10 cellular contexts compared by ENCODE assay signal in genomic region chr20:137668-138131, GRCh38. TPM values are rescaled to one million over a fixed set of nuclear protein-coding genes. Genes with fewer than 3 reads are reported as not detected.
DNase-seq lines count a peak whose midpoint lies in the region; ATAC-seq and TF ChIP-seq lines count a peak whose summit lies in the region.
"Had no signal": no experiment of that assay in that cellular context is flagged by ENCODE, and none has a peak within 500 bp of the region (broad histone marks: within the 10 kb centered on the region; RNA-seq: fewer than 3 reads in every experiment).

No MANE protein-coding gene starts in this region.

- H3K4me1 ChIP-seq in Caco-2 (no peaks in the 10 kb centered on the region), HCT116 (ENCODE audit: control insufficient read depth in 1 of 2, insufficient read depth in 2 of 2, low read length in 2 of 2) (no peaks in the 10 kb centered on the region), PC-9 (replicated peaks; ENCODE audit: insufficient read depth) (no peaks in the 10 kb centered on the region), Peyer's patch (no peaks in the 10 kb centered on the region)

- H3K4me3 ChIP-seq in Caco-2 (ENCODE audit: low read depth, low read length) (no peak overlapping the region), HCT116 (replicated peaks in 1 of 2; ENCODE audit: low read depth in 1 of 2, low read length in 2 of 2) (no peak overlapping the region), PC-9 (peak overlapping the region; percentile 23; the same call in 1 of the 2 replicates), fibroblast of the aortic adventitia (ENCODE audit: low read depth, low read length) (no peak overlapping the region), Peyer's patch (no peak overlapping the region)

- TF ChIP-seq RAD21 in HCT116 (IDR thresholded peaks at IDR 0.05; ENCODE audit: low read depth): no peak

- H3K27ac ChIP-seq in HCT116 (ENCODE audit: low read depth, low read length) (no peak overlapping the region), PC-9 (no peak overlapping the region), Peyer's patch (no peak overlapping the region)

- H3F3A ChIP-seq in PC-9 (ENCODE audit: insufficient read depth, low read depth): no peaks in the 10 kb centered on the region

- no peak overlapping the region for H3K27ac Mint-ChIP-seq in Caco-2 (ENCODE audit: unreplicated experiment)

- no peaks in the 10 kb centered on the region for H3K36me3 Mint-ChIP-seq in Caco-2 (ENCODE audit: insufficient read depth, unreplicated experiment)

- H3K4me3 Mint-ChIP-seq in Caco-2 (ENCODE audit: unreplicated experiment): peak overlapping the region; percentile 68

- H3K9me3 Mint-ChIP-seq in Caco-2 (ENCODE audit: unreplicated experiment): peaks cover 20% of the 10 kb centered on the region

- H3K79me2 ChIP-seq in HCT116 (ENCODE audit: insufficient read depth, low read length) (no peaks in the 10 kb centered on the region), PC-9 (ENCODE audit: low read depth) (no peaks in the 10 kb centered on the region)

- no peak overlapping the region for H3K9ac ChIP-seq in HCT116 (ENCODE audit: low read length)

- no peaks in the 10 kb centered on the region for H4K20me1 ChIP-seq in HCT116 (ENCODE audit: insufficient read depth)
- H4K20me1 ChIP-seq in PC-9 (ENCODE audit: insufficient read depth): no peaks in the 10 kb centered on the region

- H3K27me3 ChIP-seq in Caco-2 (replicated peaks; ENCODE audit: control insufficient read depth, insufficient read depth, low read length) (no peaks in the 10 kb centered on the region; the same call in none of the 2 replicates), HCT116 (ENCODE audit: insufficient read depth, low read length) (peaks cover 23% of the 10 kb centered on the region), PC-9 (ENCODE audit: insufficient read depth, low read depth) (peaks cover 5% of the 10 kb centered on the region; the same call in 1 of the 2 replicates), Peyer's patch (no peaks in the 10 kb centered on the region)

- H3K4me2 ChIP-seq in HCT116 (ENCODE audit: low read length): no peak overlapping the region
- H3K4me2 ChIP-seq in PC-9: peak overlapping the region; percentile 57

- H3K36me3 ChIP-seq in Caco-2 (ENCODE audit: control insufficient read depth, insufficient read depth, low read length) (no peaks in the 10 kb centered on the region), HCT116 (ENCODE audit: control insufficient read depth in 1 of 2, insufficient read depth in 2 of 2, low read length in 2 of 2) (no peaks in the 10 kb centered on the region), PC-9 (ENCODE audit: low read depth) (no peaks in the 10 kb centered on the region), Peyer's patch (no peaks in the 10 kb centered on the region)

- peaks cover 9% of the 10 kb centered on the region for H3K27me3 Mint-ChIP-seq in Caco-2 (ENCODE audit: insufficient read depth, unreplicated experiment)

- TF ChIP-seq POLR2A in HCT116 (IDR thresholded peaks at IDR 0.05; ENCODE audit: borderline replicate concordance, extremely low read depth, insufficient read depth, insufficient read length) (no peak), Peyer's patch (IDR thresholded peaks at IDR 0.05) (no peak)

- ATAC-seq in HCT116: peak; percentile 78
- ATAC-seq in HG03342 (IDR thresholded peaks at IDR 0.05; ENCODE audit: unreplicated experiment): no peak

- intact Hi-C loops in Caco-2 (cut with micrococcal nuclease; ENCODE audit: unreplicated experiment): no loop called here
- intact Hi-C loops in HCT116 (cut with micrococcal nuclease): no loop called here
- intact Hi-C loops in PC-9 (cut with micrococcal nuclease; ENCODE audit: unreplicated experiment): no loop called here

- CTCF ChIA-PET in Caco-2 (lab: Charles Lee): interaction anchor here (0.7 to 0.8 kb wide), 2 partner anchors 39 to 193 kb away, joined by 3 read pairs; no protein-coding TSS in a partner anchor
- CTCF ChIA-PET in HCT116 (lab: Charles Lee): interaction anchor here (0.6 kb wide), 1 partner anchor 150 kb away, joined by 3 read pairs; no protein-coding TSS in a partner anchor
- CTCF ChIA-PET in PC-9 (lab: Charles Lee): interaction anchor here (0.6 kb wide), 1 partner anchor 71 kb away, joined by 5 read pairs; no protein-coding TSS in a partner anchor

- H3K9me3 ChIP-seq in Caco-2 (peaks cover 14% of the 10 kb centered on the region; the same call in 1 of the 2 replicates), HCT116 (ENCODE audit: control insufficient read depth in 1 of 2, insufficient read depth in 1 of 2, low read depth in 1 of 2, low read length in 2 of 2) (no peaks in the 10 kb centered on the region), PC-9 (ENCODE audit: insufficient read depth, low read depth) (peaks cover 3% of the 10 kb centered on the region; the same call in 1 of the 2 replicates), Peyer's patch (no peaks in the 10 kb centered on the region)

- TF ChIP-seq CTCF in Caco-2 (IDR thresholded peaks at IDR 0.05; ENCODE audit: insufficient read depth in 1 of 2, low read depth in 1 of 2, low read length in 1 of 2, severe bottlenecking in 1 of 2, unreplicated experiment in 1 of 2): peak; percentile 51 to 63
- peak; percentile 9 to 75 (median 61); a peak in 5 of 6 replicates for TF ChIP-seq CTCF in HCT116 (IDR thresholded peaks at IDR 0.05 in 2 of 3, conservative IDR thresholded peaks at IDR 0.05 in 1 of 3; ENCODE audit: borderline replicate concordance in 1 of 3, insufficient read depth in 1 of 3, low read depth in 2 of 3, low read length in 2 of 3)
- TF ChIP-seq CTCF in PC-9 (conservative IDR thresholded peaks at IDR 0.05): peak; percentile 73
- TF ChIP-seq CTCF in fibroblast of the aortic adventitia (IDR thresholded peaks at IDR 0.05; ENCODE audit: insufficient read depth, low read length): peak; percentile 1
- TF ChIP-seq CTCF in Peyer's patch (IDR thresholded peaks at IDR 0.05): no peak

- BruUV-seq in Caco-2 (replicated peaks; lab: Mats Ljungman, UMichigan) (no TSS peak), HCT116 (replicated peaks; lab: Mats Ljungman, UMichigan) (no TSS peak), PC-9 (replicated peaks; lab: Mats Ljungman, UMichigan) (no TSS peak)

- H2AFZ ChIP-seq in HCT116 (ENCODE audit: low read depth, low read length, poor library complexity, severe bottlenecking): peak overlapping the region; percentile 86
- H2AFZ ChIP-seq in PC-9: peak overlapping the region; percentile 68

- peak; percentile 57 to 66 for DNase-seq in Caco-2
- peak; percentile 15 for DNase-seq in HCT116 (ENCODE audit: low read depth, low spot score)
- no peak for DNase-seq in PC-9
- no peak for DNase-seq in fibroblast of the aortic adventitia (ENCODE audit: low read depth)
- DNase-seq in globus pallidus (ENCODE audit: low spot score): no peak
- no peak for DNase-seq in AG20443 (ENCODE audit: low spot score)
- no peak for DNase-seq in Peyer's patch
- DNase-seq: right cardiac atrium, substantia nigra had no signal

- POLR2A ChIA-PET in Caco-2 (lab: Charles Lee): no interaction called here
- POLR2A ChIA-PET in HCT116 (lab: Charles Lee): no interaction called here
- POLR2A ChIA-PET in PC-9 (lab: Charles Lee; ENCODE audit: unreplicated experiment): no interaction called here

- no peaks in the 10 kb centered on the region for H3K9me2 ChIP-seq in HCT116 (ENCODE audit: insufficient read depth)
- no peaks in the 10 kb centered on the region; the same call in 1 of the 2 replicates for H3K9me2 ChIP-seq in PC-9 (ENCODE audit: insufficient read depth)

- H3K4me1 Mint-ChIP-seq in Caco-2 (ENCODE audit: low read depth, unreplicated experiment): no peaks in the 10 kb centered on the region

- RAD21 ChIA-PET in HCT116 (lab: Charles Lee; ENCODE audit: low non-redundant PET in 1 of 2, low total read pairs in 2 of 2, uncharacterized antibody in 2 of 2, unreplicated experiment in 2 of 2): no interaction called here

TF ChIP-seq in HCT116, 20 proteins besides CTCF, POLR2A, EP300 and RAD21 (continues in another document):
- no peak for TF ChIP-seq SIN3A (IDR thresholded peaks at IDR 0.05; ENCODE audit: low read depth)
- no peak for TF ChIP-seq FOSL1 (IDR thresholded peaks at IDR 0.05; ENCODE audit: low read depth)
- no peak for TF ChIP-seq EZH2phosphoT487 (IDR thresholded peaks at IDR 0.05; ENCODE audit: borderline replicate concordance)

RNA-seq across cellular contexts. Expression of gene DEFB126, which starts 4.7 kb away (rescaled TPM):
- total RNA-seq in Caco-2 (2022) (not detected in 2 replicates), HCT116 (2021; ENCODE audit: unreplicated experiment) (not detected), PC-9 (2021) (not detected in 2 replicates), fibroblast of the aortic adventitia (ENCODE audit: low replicate concordance) (not detected in 2 replicates), Peyer's patch (not detected)
- not detected in 2 replicates for polyA plus RNA-seq in HCT116 (2012)
- total RNA-seq: right cardiac atrium had no signal
- polyA plus RNA-seq: right cardiac atrium had no signal

RNA-seq across cellular contexts. Expression of gene DEFB127, which starts 19.6 kb away (rescaled TPM):
- total RNA-seq in Caco-2 (2022) (not detected in 2 replicates), HCT116 (2021; ENCODE audit: unreplicated experiment) (not detected), PC-9 (2021) (not detected in 2 replicates), fibroblast of the aortic adventitia (ENCODE audit: low replicate concordance) (not detected in 2 replicates), Peyer's patch (not detected)
- not detected in 2 replicates for polyA plus RNA-seq in HCT116 (2012)
- total RNA-seq: right cardiac atrium had no signal
- polyA plus RNA-seq: right cardiac atrium had no signal

RNA-seq across cellular contexts. Expression of gene DEFB125, which starts 50.2 kb away (rescaled TPM):
- total RNA-seq in Caco-2 (2022) (not detected in 2 replicates), HCT116 (2021; ENCODE audit: unreplicated experiment) (not detected), PC-9 (2021) (not detected in 2 replicates), fibroblast of the aortic adventitia (ENCODE audit: low replicate concordance) (not detected in 2 replicates), Peyer's patch (not detected)
- polyA plus RNA-seq in HCT116 (2012): not detected in 2 replicates
- total RNA-seq: right cardiac atrium had no signal
- polyA plus RNA-seq: right cardiac atrium had no signal

RNA-seq across cellular contexts. Expression of gene DEFB128, which starts 51.8 kb away (rescaled TPM):
- total RNA-seq in Caco-2 (2022): not detected in 2 replicates
- total RNA-seq in HCT116 (2021; ENCODE audit: unreplicated experiment): not detected
- not detected in 2 replicates for polyA plus RNA-seq in HCT116 (2012)
- not detected in 2 replicates for total RNA-seq in PC-9 (2021)
- not detected in 2 replicates for total RNA-seq in fibroblast of the aortic adventitia (ENCODE audit: low replicate concordance)
- total RNA-seq in Peyer's patch: not detected
- total RNA-seq: right cardiac atrium had no signal
- polyA plus RNA-seq: right cardiac atrium had no signal

Comparison
In these comparisons a context has a peak if more than half of its experiments do, and no peak if none do; other contexts are left out.
1. DNase-seq: peak in Caco-2 (2 of 2) and HCT116 (single experiment); none in PC-9 (0 of 2), fibroblast of the aortic adventitia (single experiment), globus pallidus (single experiment), AG20443 (single experiment) and Peyer's patch (0 of 3).
2. CTCF ChIP-seq: peak in Caco-2 (2 of 2), HCT116 (3 of 3), PC-9 (single experiment) and fibroblast of the aortic adventitia (single experiment); none in Peyer's patch (0 of 6).